In genomic region chr3:57634259-57634658, GRCh38 we compare ENCODE assay signal across 5 cellular contexts. TPM values are rescaled to one million over a fixed set of nuclear protein-coding genes. Genes with fewer than 3 reads are reported as not detected.
DNase-seq lines count a peak whose midpoint lies in the region; ATAC-seq, FAIRE-seq and TF ChIP-seq lines count a peak whose summit lies in the region.
"Not testable (repeated sequence)": the region's sequence is repeated elsewhere in the genome, so short reads cannot be mapped to it uniquely, and the experiment has no call there.

No MANE protein-coding gene starts in this region.

- H4K8ac ChIP-seq in IMR-90 (ENCODE audit: low read depth in 2 of 2, low read length in 2 of 2) = not testable (repeated sequence)

- H3K9me1 ChIP-seq in IMR-90 (ENCODE audit: insufficient read depth, low read length) = not testable (repeated sequence)

- H4K91ac ChIP-seq in IMR-90 (ENCODE audit: insufficient read depth, low read depth, low read length) = not testable (repeated sequence)

- H3K79me1 ChIP-seq in IMR-90 (ENCODE audit: low read depth in 1 of 2, low read length in 2 of 2) = not testable (repeated sequence)

- DNase-seq in IMR-90 = not testable (repeated sequence)
- peak; percentile 5 for DNase-seq in adipocyte (ENCODE audit: low read depth)
- peak; percentile 5 for DNase-seq in bronchial epithelial cell (ENCODE audit: low read depth)
- peak; percentile 24 for DNase-seq in small intestine

- not testable (repeated sequence) for H4K5ac ChIP-seq in IMR-90 (ENCODE audit: low read depth, low read length)

- TF ChIP-seq CTCF in IMR-90 (conservative IDR thresholded peaks at IDR 0.05; ENCODE audit: low read depth, low read length); bronchial epithelial cell (IDR thresholded peaks at IDR 0.05; ENCODE audit: insufficient read depth, low read length, severe bottlenecking): not testable (repeated sequence)

- H3K4me1 ChIP-seq in IMR-90 (ENCODE audit: control insufficient read depth, insufficient read depth, low read length); adipocyte (ENCODE audit: control insufficient read depth, insufficient read depth, low read length); small intestine (ENCODE audit: control insufficient read depth in 2 of 2, insufficient read depth in 1 of 2, low read depth in 1 of 2, low read length in 1 of 2): not testable (repeated sequence)

- not testable (repeated sequence) for H3K9ac ChIP-seq in IMR-90 (ENCODE audit: low read depth, low read length); adipocyte (ENCODE audit: low read length)

- H3K9me3 ChIP-seq in IMR-90 (ENCODE audit: control insufficient read depth, insufficient read depth, low read length); adipocyte (ENCODE audit: control insufficient read depth, low read length); small intestine (ENCODE audit: control insufficient read depth, low read depth): not testable (repeated sequence)

- H3K36me3 ChIP-seq in IMR-90 (ENCODE audit: control insufficient read depth, insufficient read depth, low read length) = peaks cover 12% of the 10 kb centered on the region
- peaks cover 78% of the 10 kb centered on the region for H3K36me3 ChIP-seq in adipocyte (ENCODE audit: control insufficient read depth, insufficient read depth, low read length, severe bottlenecking)
- not testable (repeated sequence) for H3K36me3 ChIP-seq in bronchial epithelial cell (ENCODE audit: control insufficient read depth, insufficient read depth, low read length)
- H3K36me3 ChIP-seq in small intestine (ENCODE audit: control insufficient read depth in 2 of 2, insufficient read depth in 2 of 2, low read length in 2 of 2) = peaks cover 5 to 11% of the 10 kb centered on the region in 2 donors

- H3K56ac ChIP-seq in IMR-90 (ENCODE audit: extremely low read depth, insufficient read depth, low read length) = not testable (repeated sequence)

- H2AK5ac ChIP-seq in IMR-90 (ENCODE audit: low read depth, low read length) = not testable (repeated sequence)

- dilution Hi-C loops in IMR-90 (cut with HindIII; ENCODE audit: low sequenced_read_pairs, unreplicated experiment) = not testable (repeated sequence)

- H2BK5ac ChIP-seq in IMR-90 (ENCODE audit: low read depth, low read length, poor library complexity, severe bottlenecking) = not testable (repeated sequence)

- WGBS in IMR-90 (ENCODE audit: extremely low coverage in 2 of 2, insufficient read length in 1 of 2), 2 experiments = no CpG with 5 or more reads among the region's 3 CpGs
- WGBS in small intestine, 3 donors = 84 to 95% (median 95%) methylated on average over 3 of the region's 3 CpGs

- ATAC-seq in IMR-90 (ENCODE audit: low read depth) = not testable (repeated sequence)

- not testable (repeated sequence) for H4K20me1 ChIP-seq in IMR-90 (ENCODE audit: insufficient read depth, low read length)

- H3K4me2 ChIP-seq in IMR-90 (ENCODE audit: low read depth, low read length) = not testable (repeated sequence)

- not testable (repeated sequence) for H3K23ac ChIP-seq in IMR-90 (ENCODE audit: low read depth, low read length)

- POLR2A ChIA-PET in IMR-90 (lab: Charles Lee; ENCODE audit: unreplicated experiment) = not testable (repeated sequence)

- not testable (repeated sequence) for H3K27ac ChIP-seq in IMR-90 (ENCODE audit: insufficient read depth, low read length); small intestine (ENCODE audit: low read depth in 1 of 2, low read length in 1 of 2)

- not testable (repeated sequence) for H3K18ac ChIP-seq in IMR-90 (ENCODE audit: low read depth, low read length)

- not testable (repeated sequence) for BruUV-seq in IMR-90 (replicated peaks; lab: Mats Ljungman, UMichigan)

- not testable (repeated sequence) for H3K4me3 ChIP-seq in IMR-90 (ENCODE audit: insufficient read depth, low read depth, low read length); adipocyte (ENCODE audit: low read length); bronchial epithelial cell (ENCODE audit: low read depth, low read length); small intestine (ENCODE audit: low read depth in 1 of 2, low read length in 2 of 2)

- TF ChIP-seq POLR2A in IMR-90 (IDR thresholded peaks at IDR 0.05; ENCODE audit: low read depth, low read length) = not testable (repeated sequence)

- not testable (repeated sequence) for H2BK120ac ChIP-seq in IMR-90 (ENCODE audit: low read depth, low read length)

- CTCF ChIA-PET in IMR-90 (lab: Yijun Ruan, JAX) = interaction anchor here (0.6 kb wide), 1 partner anchor 55 kb away, joined by 8 read pairs; no protein-coding TSS in a partner anchor

- not testable (repeated sequence) for H2AFZ ChIP-seq in IMR-90 (replicated peaks; ENCODE audit: low read length, poor library complexity)

- intact Hi-C loops in IMR-90 (cut with micrococcal nuclease) = not testable (repeated sequence)

- in situ Hi-C loops in IMR-90 (cut with MboI; ENCODE audit: low sequenced_read_pairs) = not testable (repeated sequence)

- H2BK20ac ChIP-seq in IMR-90 (ENCODE audit: low read depth, low read length) = not testable (repeated sequence)

- FAIRE-seq in bronchial epithelial cell (lab: Jason Lieb, UNC); small intestine (lab: Jason Lieb, UNC): not testable (repeated sequence)
- peak; percentile 62 for FAIRE-seq in islet of Langerhans (lab: Jason Lieb, UNC)

- TF ChIP-seq RAD21 in IMR-90 (IDR thresholded peaks at IDR 0.05; ENCODE audit: low read length) = not testable (repeated sequence)

- not testable (repeated sequence) for H3K27me3 ChIP-seq in IMR-90 (ENCODE audit: control insufficient read depth, insufficient read depth, low read length); adipocyte (replicated peaks; ENCODE audit: control insufficient read depth, insufficient read depth, low read length); bronchial epithelial cell (ENCODE audit: control insufficient read depth, insufficient read depth, low read length); small intestine (ENCODE audit: control insufficient read depth in 2 of 2, insufficient read depth in 2 of 2, low read length in 2 of 2)

- not testable (repeated sequence) for H3K14ac ChIP-seq in IMR-90 (replicated peaks; ENCODE audit: low read depth, low read length)

- not testable (repeated sequence) for H2BK15ac ChIP-seq in IMR-90 (ENCODE audit: low read depth, low read length)

- not testable (repeated sequence) for H3K4ac ChIP-seq in IMR-90 (ENCODE audit: low read depth, low read length)

- not testable (repeated sequence) for H2AK9ac ChIP-seq in IMR-90 (replicated peaks; ENCODE audit: low read depth, low read length, poor library complexity)

TF ChIP-seq in IMR-90, 13 proteins besides CTCF, POLR2A, EP300 and RAD21:
- TF ChIP-seq CEBPB (IDR thresholded peaks at IDR 0.05; ENCODE audit: low read depth, low read length) = peak; percentile 70; the same call in 1 of the 2 replicates
TF ChIP-seq in IMR-90: peak in this region for 1; not testable (repeated sequence) for 12.

RNA-seq across cellular contexts. Expression of gene ARF4, which starts 37.1 kb away (rescaled TPM):
- total RNA-seq in IMR-90 (2012; rRNA removed) = 172 and 290 TPM in 2 replicates
- 357 and 412 TPM in 2 replicates for polyA plus RNA-seq in IMR-90 (2012; rRNA removed)
- 104 and 250 TPM in 2 replicates for polyA plus RNA-seq in IMR-90 (2012; cell fraction: cytosol; rRNA removed)
- polyA plus RNA-seq in IMR-90 (2012; cell fraction: nucleus; rRNA removed; ENCODE audit: low replicate concordance) = 132 and 157 TPM in 2 replicates
- 91.4 and 96.9 TPM in 2 replicates for total RNA-seq in bronchial epithelial cell
- 100 to 1,000 TPM; 157 to 177 (median 171) TPM for polyA plus RNA-seq in small intestine

RNA-seq across cellular contexts. Expression of gene DENND6A, which starts 58.6 kb away (rescaled TPM):
- total RNA-seq in IMR-90 (2012; rRNA removed) = 9.0 and 10.3 TPM in 2 replicates
- polyA plus RNA-seq in IMR-90 (2012; rRNA removed) = 3.5 and 3.8 TPM in 2 replicates
- 0.64 and 1.2 TPM in 2 replicates for polyA plus RNA-seq in IMR-90 (2012; cell fraction: cytosol; rRNA removed)
- 1.3 and 7.0 TPM in 2 replicates for polyA plus RNA-seq in IMR-90 (2012; cell fraction: nucleus; rRNA removed; ENCODE audit: low replicate concordance)
- total RNA-seq in bronchial epithelial cell = 21.8 and 26.1 TPM in 2 replicates
- polyA plus RNA-seq in small intestine = 1 to 10 TPM; 6.9 to 8.0 (median 7.6) TPM
